In genomic region chr12:111240374-111240773, GRCh38 we compare ENCODE assay signal across 8 cellular contexts.
"Had no signal": no experiment of that assay in that cellular context is flagged by ENCODE, and none has a peak within 500 bp of the region (broad histone marks: within the 10 kb centered on the region; RNA-seq: fewer than 3 reads in every experiment).

No MANE protein-coding gene starts in this region.

- DNase-seq: GDM1, GF-D8 had no signal

- FAIRE-seq: G401.6, GM12878, GM12891, GM12892, GM18507, GM19239 had no signal

- H3K4me3 ChIP-seq: GM12878 had no signal

- ATAC-seq: GM12878 had no signal
